ENCODE assay signal across 15 cellular contexts in genomic region chr14:57485635-57486034, GRCh38. TPM values are rescaled to one million over a fixed set of nuclear protein-coding genes. Genes with fewer than 3 reads are reported as not detected.
DNase-seq lines count a peak whose midpoint lies in the region; ATAC-seq lines count a peak whose summit lies in the region.
"Had no signal": no experiment of that assay in that cellular context is flagged by ENCODE, and none has a peak within 500 bp of the region (broad histone marks: within the 10 kb centered on the region; RNA-seq: fewer than 3 reads in every experiment).

No MANE protein-coding gene starts in this region.

- H3K4me1 Mint-ChIP-seq in stimulated activated effector memory CD8-positive, alpha-beta T cell treated with anti-CD3 and anti-CD28 coated beads, Interleukin-12 subunit alpha, Interleukin-12 subunit beta, amount 100 ng/mL, for 72 hours = no peaks in the 10 kb centered on the region

- no peaks in the 10 kb centered on the region for H3K27me3 ChIP-seq in H7 (ENCODE audit: control insufficient read depth, insufficient read depth, low read length)
- H3K27me3 ChIP-seq: adrenal gland had no signal

- no peak overlapping the region for H3K4me3 ChIP-seq in H7 (ENCODE audit: insufficient read depth, low read depth, low read length)
- H3K4me3 ChIP-seq: adrenal gland had no signal

- H3K9me3 Mint-ChIP-seq in stimulated activated effector memory CD8-positive, alpha-beta T cell treated with anti-CD3 and anti-CD28 coated beads, Interleukin-12 subunit alpha, Interleukin-12 subunit beta, amount 100 ng/mL, for 72 hours = no peaks in the 10 kb centered on the region

- no peak overlapping the region for H3K27ac Mint-ChIP-seq in stimulated activated effector memory CD8-positive, alpha-beta T cell treated with anti-CD3 and anti-CD28 coated beads, Interleukin-12 subunit alpha, Interleukin-12 subunit beta, amount 100 ng/mL, for 72 hours

- no peaks in the 10 kb centered on the region for H3K36me3 Mint-ChIP-seq in stimulated activated effector memory CD8-positive, alpha-beta T cell treated with anti-CD3 and anti-CD28 coated beads, Interleukin-12 subunit alpha, Interleukin-12 subunit beta, amount 100 ng/mL, for 72 hours

- no peak overlapping the region for H3K4me3 Mint-ChIP-seq in stimulated activated effector memory CD8-positive, alpha-beta T cell treated with anti-CD3 and anti-CD28 coated beads, Interleukin-12 subunit alpha, Interleukin-12 subunit beta, amount 100 ng/mL, for 72 hours

- no peaks in the 10 kb centered on the region for H3K36me3 ChIP-seq in H7 (replicated peaks; ENCODE audit: control insufficient read depth, insufficient read depth, low read length)
- H3K36me3 ChIP-seq: adrenal gland had no signal

- DNase-seq in NOMO-1 treated with DMSO at 0.1 percent for 48 hours (lab: John Stamatoyannopoulos, UW; ENCODE audit: unreplicated experiment) = peak; percentile 11
- DNase-seq in NOMO-1 treated with dmso at 0.1 percent for 144 hours (lab: John Stamatoyannopoulos, UW; ENCODE audit: unreplicated experiment) = no peak
- DNase-seq in stimulated activated effector memory CD8-positive, alpha-beta T cell treated with anti-CD3 and anti-CD28 coated beads, Interleukin-12 subunit alpha, Interleukin-12 subunit beta, amount 100 ng/mL, for 72 hours (ENCODE audit: low spot score in 2 of 2) = no peak
- DNase-seq in left cardiac atrium = no peak
- no peak for DNase-seq in DMS153 treated with DMSO at 0.1 percent for 48 hours (lab: John Stamatoyannopoulos, UW; ENCODE audit: unreplicated experiment)
- DNase-seq in H7 = no peak
- DNase-seq: 8988T; adrenal gland; effector CD8-positive, alpha-beta T cell; NCI-H146; stimulated activated CD8-positive, alpha-beta memory T cell treated with anti-CD3 and anti-CD28 coated beads, Interleukin-4, amount 100 ng/mL, for 48 hours had no signal

- intact Hi-C loops in left cardiac atrium (cut with DNase I) = loop anchor here (2.0 to 10.0 kb wide), 3 partner anchors 389 to 589 kb away; no protein-coding TSS in a partner anchor

- ATAC-seq in GM21737 (IDR thresholded peaks at IDR 0.05; ENCODE audit: unreplicated experiment) (peak; percentile 81), HG03196 (IDR thresholded peaks at IDR 0.05; ENCODE audit: unreplicated experiment) (peak; percentile 89), left cardiac atrium (no peak)
- ATAC-seq in stimulated activated effector memory CD8-positive, alpha-beta T cell treated with anti-CD3 and anti-CD28 coated beads, Interleukin-12 subunit alpha, Interleukin-12 subunit beta, amount 100 ng/mL, for 72 hours = peak; percentile 24
- ATAC-seq: activated CD4-positive, CD25-positive, alpha-beta regulatory T cell treated with anti-CD3 and anti-CD28 coated beads, Interleukin-2, amount 50 U/mL, for 24 hours had no signal

RNA-seq across cellular contexts. Expression of gene CCDC198, which starts 8.0 kb away (rescaled TPM):
- total RNA-seq in left cardiac atrium = not detected
- not detected in 2 replicates for total RNA-seq in H7 (2014; rRNA removed; shearing (Covaris generic))
- total RNA-seq: adrenal gland, myocyte had no signal

Comparison
In these comparisons a context has a peak if more than half of its experiments do, and no peak if none do; other contexts are left out.
1. ATAC-seq: peak in GM21737 (single experiment), HG03196 (single experiment) and stimulated activated effector memory CD8-positive, alpha-beta T cell treated with anti-CD3 and anti-CD28 coated beads, Interleukin-12 subunit alpha, Interleukin-12 subunit beta, amount 100 ng/mL, for 72 hours (single experiment); none in left cardiac atrium (0 of 2).